ENCODE assay signal across 8 cellular contexts in genomic region chr18:23437357-23438045, GRCh38. TPM values are rescaled to one million over a fixed set of nuclear protein-coding genes. Genes with fewer than 3 reads are reported as not detected.
DNase-seq lines count a peak whose midpoint lies in the region; ATAC-seq and TF ChIP-seq lines count a peak whose summit lies in the region.

No MANE protein-coding gene starts in this region.

- H3K27ac ChIP-seq in BLaER1 (peak overlapping the region; percentile 71), dorsolateral prefrontal cortex (peak overlapping the region in 53 of 59 donors; percentile 17 to 92 (median 74)), right lobe of liver (peak overlapping the region in 2 of 3 donors; percentile 2 to 40)

- peak overlapping the region; percentile 90 for H3K4me3 Mint-ChIP-seq in activated CD4-positive, alpha-beta memory T cell treated with anti-CD3 and anti-CD28 coated beads for 36 hours

- ATAC-seq in GM19025 (IDR thresholded peaks at IDR 0.05; ENCODE audit: low read depth, unreplicated experiment) (peak; percentile 97), HG03342 (IDR thresholded peaks at IDR 0.05; ENCODE audit: unreplicated experiment) (peak; percentile 98), right lobe of liver (peak; percentile 94 to 98 (median 96))

- H3K4me3 ChIP-seq in BLaER1, result peak overlapping the region; percentile 88
- peak overlapping the region; percentile 57 to 93 (median 80) for H3K4me3 ChIP-seq in dorsolateral prefrontal cortex
- peak overlapping the region; percentile 55 to 82 (median 75) for H3K4me3 ChIP-seq in right lobe of liver

- H3K9me3 ChIP-seq in BLaER1, result no peaks in the 10 kb centered on the region
- no peaks in the 10 kb centered on the region for H3K9me3 ChIP-seq in right lobe of liver

- peaks cover 17% of the 10 kb centered on the region for H3K4me1 Mint-ChIP-seq in activated CD4-positive, alpha-beta memory T cell treated with anti-CD3 and anti-CD28 coated beads for 36 hours (ENCODE audit: low read depth)

- TF ChIP-seq CTCF in dorsolateral prefrontal cortex (IDR thresholded peaks at IDR 0.05 in 54 of 56, conservative IDR thresholded peaks at IDR 0.05 in 2 of 56; ENCODE audit: low read depth in 1 of 56, partially characterized antibody in 56 of 56) (peak in 4 of 56 donors; percentile 12 to 32 (median 22)), right lobe of liver (IDR thresholded peaks at IDR 0.05) (no peak)

- peak overlapping the region; percentile 93 for H3K4me2 ChIP-seq in BLaER1

- CTCF ChIA-PET in activated CD4-positive, alpha-beta memory T cell treated with anti-CD3 and anti-CD28 coated beads for 36 hours (lab: Charles Lee), result interaction anchor here (1.0 kb wide), 1 partner anchor 61 kb away, joined by 3 read pairs; no protein-coding TSS in a partner anchor

- peaks cover 13% of the 10 kb centered on the region for H3K4me1 ChIP-seq in BLaER1
- peaks cover 0 to 19% (median 5%) of the 10 kb centered on the region in 4 donors for H3K4me1 ChIP-seq in right lobe of liver

- H3K27me3 ChIP-seq in BLaER1 (no peaks in the 10 kb centered on the region), dorsolateral prefrontal cortex (no peaks in the 10 kb centered on the region), right lobe of liver (no peaks in the 10 kb centered on the region)

- intact Hi-C loops in activated CD4-positive, alpha-beta memory T cell treated with anti-CD3 and anti-CD28 coated beads for 36 hours (cut with micrococcal nuclease), result loop anchor here (1.0 to 10.0 kb wide), 3 partner anchors 16 to 1693 kb away; partner anchors contain the start of genes MIB1, RIOK3 and RMC1
- intact Hi-C loops in dorsolateral prefrontal cortex (cut with DNase I) (loop anchor here (1.0 to 10.0 kb wide), 4 partner anchors 15 to 513 kb away; partner anchors contain the start of genes RMC1 (in 2 of the 2) and RIOK3 (in 1 of the 2)), right lobe of liver (cut with DNase I) (no loop called here)

- H4K20me1 ChIP-seq in BLaER1, result no peaks in the 10 kb centered on the region

- H3K9ac ChIP-seq in BLaER1, result peak overlapping the region; percentile 82

- H3K36me3 ChIP-seq in BLaER1 (no peaks in the 10 kb centered on the region), right lobe of liver (no peaks in the 10 kb centered on the region)

- 0% methylated on average over 30 of the region's 42 CpGs for WGBS in right lobe of liver (ENCODE audit: insufficient coverage, low coverage, low lambda C conversion rate, missing lambda C conversion rate)

- peaks cover 4% of the 10 kb centered on the region for H3K9me3 Mint-ChIP-seq in activated CD4-positive, alpha-beta memory T cell treated with anti-CD3 and anti-CD28 coated beads for 36 hours

- no peak for TF ChIP-seq POLR2A in right lobe of liver (IDR thresholded peaks at IDR 0.05)

- DNase-seq in NCI-H526 treated with DMSO at 0.1 percent for 48 hours (lab: John Stamatoyannopoulos, UW) (peak; percentile 20), dorsolateral prefrontal cortex (peak; percentile 88 to 95 (median 90)), right lobe of liver (peak; percentile 88 to 90 (median 88))
- peak; percentile 87 for DNase-seq in activated CD4-positive, alpha-beta memory T cell treated with anti-CD3 and anti-CD28 coated beads for 36 hours
- peak; percentile 83 for DNase-seq in stimulated activated CD4-positive, alpha-beta T cell treated with anti-CD3 and anti-CD28 coated beads, Interleukin-4, amount 100 ng/mL, for 24 hours

- H3K27me3 Mint-ChIP-seq in activated CD4-positive, alpha-beta memory T cell treated with anti-CD3 and anti-CD28 coated beads for 36 hours, result peaks cover 2% of the 10 kb centered on the region

- peak overlapping the region; percentile 18 for H3K27ac Mint-ChIP-seq in activated CD4-positive, alpha-beta memory T cell treated with anti-CD3 and anti-CD28 coated beads for 36 hours

- POLR2A ChIA-PET in activated CD4-positive, alpha-beta memory T cell treated with anti-CD3 and anti-CD28 coated beads for 36 hours (lab: Charles Lee), result no interaction called here

- H3K36me3 Mint-ChIP-seq in activated CD4-positive, alpha-beta memory T cell treated with anti-CD3 and anti-CD28 coated beads for 36 hours, result no peaks in the 10 kb centered on the region

RNA-seq across cellular contexts. Expression of gene RIOK3, which starts 15.6 kb away (rescaled TPM):
- total RNA-seq in activated CD4-positive, alpha-beta memory T cell treated with anti-CD3 and anti-CD28 coated beads for 36 hours, result 10 to 100 TPM; 51.0 to 55.8 TPM
- total RNA-seq in dorsolateral prefrontal cortex (10 to 100 TPM; 25.5 to 71.7 (median 52.1) TPM), right lobe of liver (10 to 100 TPM; 41.3 to 59.5 (median 50.4) TPM)

Comparison
In these comparisons a context has a peak if more than half of its experiments do, and no peak if none do; other contexts are left out.
1. Peak in every context shown above with its lines: DNase-seq, ATAC-seq, H3K4me3 ChIP-seq and H3K27ac ChIP-seq.
2. H3K27ac ChIP-seq: peak in every context shown above with its lines; median percentile 74 in dorsolateral prefrontal cortex; 71 in BLaER1; 21 in right lobe of liver.
3. DNase-seq: peak in every context shown above with its lines; median percentile 90 in dorsolateral prefrontal cortex; 88 in right lobe of liver; 87 in activated CD4-positive, alpha-beta memory T cell treated with anti-CD3 and anti-CD28 coated beads for 36 hours; 83 in stimulated activated CD4-positive, alpha-beta T cell treated with anti-CD3 and anti-CD28 coated beads, Interleukin-4, amount 100 ng/mL, for 24 hours; 20 in NCI-H526 treated with DMSO at 0.1 percent for 48 hours.
4. intact Hi-C loops: an anchor here in activated CD4-positive, alpha-beta memory T cell treated with anti-CD3 and anti-CD28 coated beads for 36 hours (1.0 to 10.0 kb wide) and dorsolateral prefrontal cortex (1.0 to 10.0 kb wide); none called in right lobe of liver.